ENCODE assay signal across 8 cellular contexts in genomic region chr1:93846151-93846928, GRCh38. TPM values are rescaled to one million over a fixed set of nuclear protein-coding genes. Genes with fewer than 3 reads are reported as not detected.
DNase-seq lines count a peak whose midpoint lies in the region; ATAC-seq and TF ChIP-seq lines count a peak whose summit lies in the region.

No MANE protein-coding gene starts in this region.

- H3K27ac ChIP-seq in adrenal gland (peak overlapping the region; percentile 87 to 95 (median 95)), upper lobe of left lung (peak overlapping the region; percentile 94 to 99 (median 96))

- H3K9me3 ChIP-seq in adrenal gland (replicated peaks in 1 of 3) (no peaks in the 10 kb centered on the region), upper lobe of left lung (no peaks in the 10 kb centered on the region)

- peak; percentile 75 for ATAC-seq in left cardiac atrium
- peak; percentile 83 to 85 for ATAC-seq in upper lobe of left lung (ENCODE audit: low FRiP score in 2 of 2)

- TF ChIP-seq POLR2A in adrenal gland (IDR thresholded peaks at IDR 0.05) (peak; percentile 39 to 81), upper lobe of left lung (IDR thresholded peaks at IDR 0.05) (peak in 3 of 4 donors; percentile 47 to 85 (median 76))

- DNase-seq in HFFc6 (peak; percentile 74), NAMALWA (ENCODE audit: low spot score) (peak; percentile 88), T follicular helper cell (ENCODE audit: low read depth) (peak; percentile 77), adrenal gland (peak; percentile 86 to 94 (median 91)), left cardiac atrium (peak; percentile 92), posterior vena cava (ENCODE audit: low spot score) (peak; percentile 97), upper lobe of left lung (peak; percentile 92 to 97)

- no peaks in the 10 kb centered on the region for H3K27me3 ChIP-seq in adrenal gland
- H3K27me3 ChIP-seq in upper lobe of left lung: no peaks in the 10 kb centered on the region

- H3K4me3 ChIP-seq in adrenal gland (peak overlapping the region; percentile 66 to 78 (median 74)), upper lobe of left lung (peak overlapping the region; percentile 68 to 83 (median 72))

- no peak for TF ChIP-seq EP300 in upper lobe of left lung (IDR thresholded peaks at IDR 0.05)

- H3K4me3 Mint-ChIP-seq in HFFc6: peak overlapping the region; percentile 95

- peaks cover 11 to 24% of the 10 kb centered on the region in 2 donors for H3K4me1 ChIP-seq in adrenal gland (replicated peaks in 1 of 2)
- H3K4me1 ChIP-seq in upper lobe of left lung: peaks cover 21 to 28% (median 26%) of the 10 kb centered on the region in 4 donors

- H3K36me3 Mint-ChIP-seq in HFFc6 (ENCODE audit: low read depth): no peaks in the 10 kb centered on the region

- peaks cover 7% of the 10 kb centered on the region for H3K27me3 Mint-ChIP-seq in HFFc6 (ENCODE audit: insufficient read depth)

- H3K27ac Mint-ChIP-seq in HFFc6: peak overlapping the region; percentile 92

- 0 to 1% (median 0%) methylated on average over 4 to 81 of the region's 81 CpGs for WGBS in adrenal gland, 4 donors
- WGBS in upper lobe of left lung, 2 donors: 0 to 1% methylated on average over 16 to 37 of the region's 81 CpGs

- H3K4me1 Mint-ChIP-seq in HFFc6 (ENCODE audit: low read depth): peaks cover 53% of the 10 kb centered on the region

- no peaks in the 10 kb centered on the region for H3K9me3 Mint-ChIP-seq in HFFc6

- H3K36me3 ChIP-seq in adrenal gland (replicated peaks in 1 of 2): no peaks in the 10 kb centered on the region
- no peaks in the 10 kb centered on the region for H3K36me3 ChIP-seq in upper lobe of left lung

- TF ChIP-seq CTCF in GM12874 (IDR thresholded peaks at IDR 0.05; ENCODE audit: insufficient read depth, low read depth, low read length) (peak; percentile 43), HFFc6 (IDR thresholded peaks at IDR 0.05) (peak; percentile 57), adrenal gland (IDR thresholded peaks at IDR 0.05) (peak in 5 of 6 experiments; percentile 15 to 59 (median 47)), upper lobe of left lung (IDR thresholded peaks at IDR 0.05) (peak; percentile 27 to 60 (median 54))

- intact Hi-C loops in adrenal gland (cut with DNase I): loop anchor here (10.0 kb wide), 4 partner anchors 212 to 542 kb away; partner anchors contain the start of gene FNBP1L (in 1 of the 2)
- intact Hi-C loops in left cardiac atrium (cut with DNase I): loop anchor here (5.0 to 10.0 kb wide), 4 partner anchors 212 to 542 kb away; partner anchors contain the start of gene FNBP1L (in 1 of the 2)
- intact Hi-C loops in posterior vena cava (cut with DNase I): loop anchor here in 1 of 2 donors (10.0 kb wide), 2 partner anchors 222 to 412 kb away; no protein-coding TSS in a partner anchor

RNA-seq across cellular contexts. Expression of gene DNTTIP2, which starts 32.7 kb away (rescaled TPM):
- 10 to 100 TPM; 51.8 to 65.7 (median 60.1) TPM for total RNA-seq in HFFc6 (2021; fragmentation: NEBNext Ultra II Directional; extraction: Animal tissue kit (Norgen Biotek cat#: 25700))
- total RNA-seq in adrenal gland: 10 to 100 TPM; 12.9 to 81.1 (median 31.7) TPM
- polyA plus RNA-seq in adrenal gland: 100 to 1,000 TPM in 1 of 3 donors, 10 to 100 TPM in 2; 61.0 to 109 (median 61.7) TPM
- 10 to 100 TPM; 34.4 to 46.9 TPM for total RNA-seq in left cardiac atrium
- 10 to 100 TPM; 48.3 to 77.8 TPM for total RNA-seq in posterior vena cava
- 10 to 100 TPM; 14.4 to 43.7 (median 33.2) TPM for total RNA-seq in upper lobe of left lung

Comparison
In these comparisons a context has a peak if more than half of its experiments do, and no peak if none do; other contexts are left out.
1. Peak in every context shown above with its lines: DNase-seq, ATAC-seq, H3K4me3 ChIP-seq and H3K27ac ChIP-seq.